8 cellular contexts compared by ENCODE assay signal in the genomic region with DNA sequence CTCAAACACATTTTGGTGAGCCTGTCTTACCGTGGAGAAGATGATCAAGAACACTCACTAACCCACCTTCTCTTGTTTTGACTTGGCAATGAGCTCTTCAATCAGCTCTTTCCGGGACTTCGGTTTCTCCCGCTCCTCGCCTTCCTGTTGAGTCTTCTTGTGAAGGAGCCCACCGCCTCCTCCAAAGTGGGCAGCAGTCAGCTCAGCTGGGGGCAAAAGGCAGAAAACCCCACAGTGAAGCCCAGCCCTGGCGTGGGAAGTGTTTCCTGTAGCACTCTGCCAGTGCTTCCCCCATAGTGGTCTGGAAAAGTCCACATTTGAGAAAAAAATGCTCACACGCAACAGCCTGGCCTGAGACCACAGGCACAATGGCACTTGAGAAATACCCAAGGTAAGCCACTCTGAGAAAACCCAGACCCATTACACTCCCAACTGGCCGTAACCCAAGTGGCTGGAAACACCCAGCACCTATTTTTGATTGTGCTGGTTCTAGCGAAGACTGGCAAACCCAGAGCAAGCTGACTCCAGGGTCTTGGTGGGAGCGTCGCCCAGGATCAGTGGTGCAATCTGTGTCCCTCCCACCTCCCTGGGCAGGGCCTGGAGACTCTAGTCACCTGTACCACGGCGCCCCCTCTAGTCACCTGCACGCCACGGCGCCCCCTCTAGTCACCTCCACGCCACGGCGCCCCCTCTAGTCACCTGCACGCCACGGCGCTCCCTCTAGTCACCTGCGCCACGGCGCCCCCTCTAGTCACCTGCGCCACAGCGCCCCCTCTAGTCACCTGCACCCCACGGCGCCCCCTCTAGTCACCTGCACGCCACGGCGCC. TPM values are rescaled to one million over a fixed set of nuclear protein-coding genes. Genes with fewer than 3 reads are reported as not detected.
A peak's percentile ranks its signal among the peaks of the same experiment; 100 is the strongest.
DNase-seq lines count a peak whose midpoint lies in the region; ATAC-seq and TF ChIP-seq lines count a peak whose summit lies in the region.

No MANE protein-coding gene starts in this region.

- peak overlapping the region; percentile 83 to 98 (median 92) for H3K27ac Mint-ChIP-seq in CD4-positive, alpha-beta memory T cell
- H3K27ac Mint-ChIP-seq in stimulated activated memory B cell treated with anti-CD40 and anti-IgM and Interleukin-4, amounts not matched to agents 10 μg/mL and 1 μg/mL and 100 μg/mL, for 72 hours = peak overlapping the region; percentile 88

- CTCF ChIA-PET in CD4-positive, alpha-beta memory T cell (lab: Charles Lee; ENCODE audit: partially characterized antibody) = interaction anchor here (0.6 to 3.7 kb wide), 15 partner anchors 9 to 232 kb away, joined by 3 to 34 read pairs (median 5); a partner anchor contains a TSS

- peaks cover 33% of the 10 kb centered on the region for H3K4me1 ChIP-seq in CD4-positive, alpha-beta memory T cell (ENCODE audit: insufficient read depth, low read length)
- H3K4me1 ChIP-seq in Peyer's patch (no peaks in the 10 kb centered on the region), GM23248 (ENCODE audit: insufficient read depth) (peaks cover 9% of the 10 kb centered on the region), uterus (no peaks in the 10 kb centered on the region)
- no peaks in the 10 kb centered on the region for H3K4me1 ChIP-seq in effector memory CD4-positive, alpha-beta T cell (ENCODE audit: control insufficient read depth, insufficient read depth, low read length, poor library complexity, severe bottlenecking)

- H3K4me3 ChIP-seq in CD4-positive, alpha-beta memory T cell (ENCODE audit: low read length in 2 of 2) = no peak overlapping the region
- H3K4me3 ChIP-seq in Peyer's patch (no peak overlapping the region), GM23248 (no peak overlapping the region), uterus (no peak overlapping the region)
- no peak overlapping the region for H3K4me3 ChIP-seq in effector memory CD4-positive, alpha-beta T cell (ENCODE audit: insufficient read depth, low read depth, low read length, poor library complexity, severe bottlenecking)

- H3K9ac ChIP-seq in GM23248 = no peak overlapping the region

- intact Hi-C loops in CD4-positive, alpha-beta memory T cell (cut with micrococcal nuclease) = loop anchor here (2.0 kb wide), 2 partner anchors 20 to 190 kb away; no protein-coding TSS in a partner anchor
- intact Hi-C loops in uterus (cut with DNase I; ENCODE audit: low total_unique reads) = no loop called here

- TF ChIP-seq POLR2A in Peyer's patch (IDR thresholded peaks at IDR 0.05) (no peak), uterus (IDR thresholded peaks at IDR 0.05) (no peak)

- no peak overlapping the region for H3K4me2 ChIP-seq in GM23248 (ENCODE audit: unreplicated experiment)

- DNase-seq in CD4-positive, alpha-beta memory T cell = peak; percentile 40 to 70 (median 44)
- DNase-seq in Peyer's patch (peak in 2 of 3 donors; percentile 47 to 56), GM23248 (no peak), uterus (no peak)
- peak in 2 of 3 donors; percentile 36 to 47 for DNase-seq in effector memory CD4-positive, alpha-beta T cell

- H3K4me1 Mint-ChIP-seq in CD4-positive, alpha-beta memory T cell = peaks cover 25 to 42% (median 34%) of the 10 kb centered on the region in 4 donors
- H3K4me1 Mint-ChIP-seq in stimulated activated memory B cell treated with anti-CD40 and anti-IgM and Interleukin-4, amounts not matched to agents 10 μg/mL and 1 μg/mL and 100 μg/mL, for 72 hours = peaks cover 70% of the 10 kb centered on the region

- H3K9me3 ChIP-seq in CD4-positive, alpha-beta memory T cell (ENCODE audit: control insufficient read depth in 1 of 2, low read length in 2 of 2) = no peaks in the 10 kb centered on the region
- H3K9me3 ChIP-seq in Peyer's patch (no peaks in the 10 kb centered on the region), GM23248 (ENCODE audit: low read depth) (no peaks in the 10 kb centered on the region), uterus (no peaks in the 10 kb centered on the region)
- H3K9me3 ChIP-seq in effector memory CD4-positive, alpha-beta T cell (ENCODE audit: control insufficient read depth, low read length) = no peaks in the 10 kb centered on the region

- no peak overlapping the region for H2AFZ ChIP-seq in GM23248

- peaks cover 29% of the 10 kb centered on the region for H3F3A ChIP-seq in GM23248 (ENCODE audit: insufficient read depth)

- no peaks in the 10 kb centered on the region for H3K9me2 ChIP-seq in GM23248 (ENCODE audit: insufficient read depth)

- H3K4me3 Mint-ChIP-seq in CD4-positive, alpha-beta memory T cell = peak overlapping the region in 4 of 8 donors; percentile 20 to 83 (median 50)
- H3K4me3 Mint-ChIP-seq in stimulated activated memory B cell treated with anti-CD40 and anti-IgM and Interleukin-4, amounts not matched to agents 10 μg/mL and 1 μg/mL and 100 μg/mL, for 72 hours = peak overlapping the region; percentile 48

- H3K9me3 Mint-ChIP-seq in CD4-positive, alpha-beta memory T cell = no peaks in the 10 kb centered on the region
- no peaks in the 10 kb centered on the region for H3K9me3 Mint-ChIP-seq in stimulated activated memory B cell treated with anti-CD40 and anti-IgM and Interleukin-4, amounts not matched to agents 10 μg/mL and 1 μg/mL and 100 μg/mL, for 72 hours

- peaks cover 71% of the 10 kb centered on the region for H3K36me3 ChIP-seq in CD4-positive, alpha-beta memory T cell (ENCODE audit: insufficient read depth, low read length)
- H3K36me3 ChIP-seq in Peyer's patch (peaks cover 0 to 70% (median 0%) of the 10 kb centered on the region in 3 donors), GM23248 (ENCODE audit: low read depth) (peaks cover 61% of the 10 kb centered on the region), uterus (no peaks in the 10 kb centered on the region)
- peaks cover 75% of the 10 kb centered on the region for H3K36me3 ChIP-seq in effector memory CD4-positive, alpha-beta T cell (ENCODE audit: control insufficient read depth, insufficient read depth, low read length)

- in situ Hi-C loops in GM23248 (cut with MboI) = no loop called here

- no peaks in the 10 kb centered on the region for H3K27me3 ChIP-seq in CD4-positive, alpha-beta memory T cell (ENCODE audit: insufficient read depth, low read length)
- no peaks in the 10 kb centered on the region for H3K27me3 ChIP-seq in Peyer's patch
- no peaks in the 10 kb centered on the region for H3K27me3 ChIP-seq in effector memory CD4-positive, alpha-beta T cell (replicated peaks; ENCODE audit: control insufficient read depth, insufficient read depth, low read length, poor library complexity, severe bottlenecking)
- H3K27me3 ChIP-seq in GM23248 (replicated peaks; ENCODE audit: insufficient read depth) = no peaks in the 10 kb centered on the region
- no peaks in the 10 kb centered on the region for H3K27me3 ChIP-seq in uterus

- WGBS in GM23248 (ENCODE audit: low coverage in 1 of 2, low lambda C conversion rate in 2 of 2, missing lambda C conversion rate in 2 of 2), 2 experiments = 87 to 91% methylated on average over 17 to 33 of the region's 33 CpGs

- H3K27me3 Mint-ChIP-seq in CD4-positive, alpha-beta memory T cell = no peaks in the 10 kb centered on the region
- H3K27me3 Mint-ChIP-seq in stimulated activated memory B cell treated with anti-CD40 and anti-IgM and Interleukin-4, amounts not matched to agents 10 μg/mL and 1 μg/mL and 100 μg/mL, for 72 hours = no peaks in the 10 kb centered on the region

- TF ChIP-seq CTCF in Peyer's patch (IDR thresholded peaks at IDR 0.05) (peak in 3 of 6 experiments; percentile 8 to 17 (median 11)), uterus (IDR thresholded peaks at IDR 0.05) (no peak)

- peak; percentile 51 for ATAC-seq in GM19372 (IDR thresholded peaks at IDR 0.05; ENCODE audit: low read depth, unreplicated experiment)
- peak; percentile 92 for ATAC-seq in stimulated activated memory B cell treated with anti-CD40 and anti-IgM and Interleukin-4, amounts not matched to agents 10 μg/mL and 1 μg/mL and 100 μg/mL, for 72 hours
- no peak for ATAC-seq in HG03135 (IDR thresholded peaks at IDR 0.05; ENCODE audit: unreplicated experiment)

- peaks cover 52% of the 10 kb centered on the region for H3K79me2 ChIP-seq in GM23248 (ENCODE audit: insufficient read depth)

- POLR2A ChIA-PET in CD4-positive, alpha-beta memory T cell (lab: Charles Lee; ENCODE audit: partially characterized antibody) = interaction anchor here (1.1 to 3.8 kb wide), 4 partner anchors 8 to 119 kb away, joined by 3 to 28 read pairs (median 12); a partner anchor contains a TSS

- H3K36me3 Mint-ChIP-seq in CD4-positive, alpha-beta memory T cell = peaks cover 61 to 81% of the 10 kb centered on the region in 2 donors
- H3K36me3 Mint-ChIP-seq in stimulated activated memory B cell treated with anti-CD40 and anti-IgM and Interleukin-4, amounts not matched to agents 10 μg/mL and 1 μg/mL and 100 μg/mL, for 72 hours = peaks cover 76% of the 10 kb centered on the region

- H3K27ac ChIP-seq in CD4-positive, alpha-beta memory T cell (ENCODE audit: low read depth, low read length) = peak overlapping the region; percentile 23
- H3K27ac ChIP-seq in Peyer's patch (peak overlapping the region in 1 of 4 donors; percentile 27), GM23248 (no peak overlapping the region), uterus (no peak overlapping the region)
- peak overlapping the region; percentile 52 for H3K27ac ChIP-seq in effector memory CD4-positive, alpha-beta T cell (ENCODE audit: insufficient read depth, low read length, poor library complexity, severe bottlenecking)

- H4K20me1 ChIP-seq in GM23248 (ENCODE audit: insufficient read depth) = peaks cover 4% of the 10 kb centered on the region; the same call in 1 of the 2 replicates

RNA-seq across cellular contexts. Expression of a gene that starts 8.6 kb away (rescaled TPM):
- total RNA-seq in CD4-positive, alpha-beta memory T cell = 10 to 100 TPM; 41.3 to 41.4 TPM
- 10 to 100 TPM in 1 of 2 donors, 1 to 10 TPM in 1; 2.6 to 35.5 TPM for polyA plus RNA-seq in CD4-positive, alpha-beta memory T cell
- 10 to 100 TPM; 13.0 to 76.7 (median 18.6) TPM for total RNA-seq in Peyer's patch
- total RNA-seq in GM23248 (2014; rRNA removed; shearing (Covaris generic)) = 15.9 and 20.6 TPM in 2 replicates
- polyA plus RNA-seq in GM23248 (2016; fragmentation: Nextera tagmentation; extraction: Ambion mirVana) = 19.3 and 20.5 TPM in 2 replicates
- 10 to 100 TPM in 3 of 4 donors, 1 to 10 TPM in 1; 2.0 to 22.5 (median 13.0) TPM for total RNA-seq in uterus

RNA-seq across cellular contexts. Expression of a gene that starts 8.8 kb away (rescaled TPM):
- total RNA-seq in CD4-positive, alpha-beta memory T cell = 1 to 10 TPM; 2.8 to 3.2 TPM
- polyA plus RNA-seq in CD4-positive, alpha-beta memory T cell = 1 to 10 TPM in 1 of 2 donors, under 1 TPM in 1; 0.55 to 1.9 TPM
- total RNA-seq in Peyer's patch (10 to 100 TPM in 1 of 4 donors, 1 to 10 TPM in 2, under 1 TPM in 1; 0.95 to 17.3 (median 1.5) TPM), uterus (1 to 10 TPM in 3 of 4 donors, not detected in 1; 1.0 to 9.4 (median 6.0) TPM)
- 5.8 and 7.1 TPM in 2 replicates for total RNA-seq in GM23248 (2014; rRNA removed; shearing (Covaris generic))
- polyA plus RNA-seq in GM23248 (2016; fragmentation: Nextera tagmentation; extraction: Ambion mirVana) = 5.1 and 6.5 TPM in 2 replicates

Comparison
In these comparisons a context has a peak if more than half of its experiments do, and no peak if none do; other contexts are left out.
1. DNase-seq: peak in CD4-positive, alpha-beta memory T cell (5 of 5), Peyer's patch (2 of 3) and effector memory CD4-positive, alpha-beta T cell (2 of 3); none in GM23248 (single experiment) and uterus (0 of 2).
2. H3K27ac ChIP-seq: peak in CD4-positive, alpha-beta memory T cell (single experiment) and effector memory CD4-positive, alpha-beta T cell (single experiment); none in GM23248 (single experiment) and uterus (0 of 2).